1 cellular context compared by ENCODE assay signal in genomic region chr1:22266162-22266561, GRCh38.
TF ChIP-seq lines count a peak whose summit lies in the region.

No MANE protein-coding gene starts in this region.

TF ChIP-seq in H1, 55 proteins besides CTCF, POLR2A, EP300 and RAD21:
- TF ChIP-seq ASH2L (IDR thresholded peaks at IDR 0.05; ENCODE audit: low read length) = no peak
- no peak for TF ChIP-seq RFX5 (IDR thresholded peaks at IDR 0.05; ENCODE audit: borderline replicate concordance, low read depth, low read length)
- TF ChIP-seq KDM1A (IDR thresholded peaks at IDR 0.05; ENCODE audit: borderline replicate concordance, low read length) = no peak
- TF ChIP-seq MAFK (IDR thresholded peaks at IDR 0.05; ENCODE audit: low read depth, low read length) = no peak
- TF ChIP-seq JUND (IDR thresholded peaks at IDR 0.05; ENCODE audit: low read length) = no peak
- TF ChIP-seq BACH1 (IDR thresholded peaks at IDR 0.05; ENCODE audit: low read length) = no peak
- no peak for TF ChIP-seq SP2 (IDR thresholded peaks at IDR 0.05; ENCODE audit: low read length)
- no peak for TF ChIP-seq TAF1 (IDR thresholded peaks at IDR 0.05; ENCODE audit: low read depth, low read length)
- no peak for TF ChIP-seq SP4 (IDR thresholded peaks at IDR 0.05; ENCODE audit: low read length)
- TF ChIP-seq HDAC2 (IDR thresholded peaks at IDR 0.05; ENCODE audit: borderline replicate concordance in 1 of 2, low read depth in 2 of 2, low read length in 2 of 2) = no peak
- no peak for TF ChIP-seq POLR2AphosphoS5 (IDR thresholded peaks at IDR 0.05; ENCODE audit: low read depth, low read length)
- TF ChIP-seq CBX8 (IDR thresholded peaks at IDR 0.05; ENCODE audit: borderline replicate concordance, low read depth, low read length) = no peak
- TF ChIP-seq CBX5 (IDR thresholded peaks at IDR 0.05; ENCODE audit: low read depth, low read length) = no peak
- no peak for TF ChIP-seq BRCA1 (IDR thresholded peaks at IDR 0.05; ENCODE audit: low read depth, low read length)
- TF ChIP-seq SIX5 (IDR thresholded peaks at IDR 0.05; ENCODE audit: low read depth, low read length) = no peak
- TF ChIP-seq USF2 (IDR thresholded peaks at IDR 0.05; ENCODE audit: low read length) = no peak
